26 cellular contexts compared by ENCODE assay signal in genomic region chr18:10278265-10278664, GRCh38.
"Had no signal": no experiment of that assay in that cellular context is flagged by ENCODE, and none has a peak within 500 bp of the region (broad histone marks: within the 10 kb centered on the region; RNA-seq: fewer than 3 reads in every experiment).

No MANE protein-coding gene starts in this region.

- H3K27me3 ChIP-seq: esophagus squamous epithelium, gastrocnemius medialis, heart right ventricle, left lung had no signal

- DNase-seq: cortex of kidney; effector CD8-positive, alpha-beta T cell; effector memory CD8-positive, alpha-beta T cell; endodermal cell; erythroblast; esophagus squamous epithelium; foreskin fibroblast; foreskin melanocyte; gastrocnemius medialis; glutamatergic neuron; head of caudate nucleus; heart right ventricle; hippocampal formation; left cardiac atrium; left lung; left ventricle myocardium superior; lower lobe of right lung; mesenchymal stem cell; mucosa of descending colon; naive B cell; naive thymus-derived CD8-positive, alpha-beta T cell had no signal

- H3K4me1 ChIP-seq: esophagus squamous epithelium, gastrocnemius medialis, left lung, lower lobe of right lung had no signal

- H3K4me3 ChIP-seq: esophagus squamous epithelium, gastrocnemius medialis, heart right ventricle, left lung, lower lobe of right lung, mucosa of descending colon had no signal

- H3K27ac ChIP-seq: epithelial cell of prostate, esophagus squamous epithelium, gastrocnemius medialis, heart right ventricle, left lung, lower lobe of right lung had no signal

- H3K9me3 ChIP-seq: esophagus squamous epithelium, gastrocnemius medialis, heart right ventricle, left lung, lower lobe of right lung, mucosa of descending colon had no signal

- H3K36me3 ChIP-seq: esophagus squamous epithelium, gastrocnemius medialis, heart right ventricle, left lung, lower lobe of right lung had no signal

- ATAC-seq: effector memory CD8-positive, alpha-beta T cell; esophagus mucosa; gastrocnemius medialis; heart right ventricle; left cardiac atrium; left lung; left ventricle myocardium superior; lower lobe of right lung; mucosa of descending colon; naive thymus-derived CD8-positive, alpha-beta T cell had no signal

- FAIRE-seq: endometrium, islet of Langerhans, keratinocyte had no signal
